Comparison of ENCODE assay signal across 8 cellular contexts in the genomic region with DNA sequence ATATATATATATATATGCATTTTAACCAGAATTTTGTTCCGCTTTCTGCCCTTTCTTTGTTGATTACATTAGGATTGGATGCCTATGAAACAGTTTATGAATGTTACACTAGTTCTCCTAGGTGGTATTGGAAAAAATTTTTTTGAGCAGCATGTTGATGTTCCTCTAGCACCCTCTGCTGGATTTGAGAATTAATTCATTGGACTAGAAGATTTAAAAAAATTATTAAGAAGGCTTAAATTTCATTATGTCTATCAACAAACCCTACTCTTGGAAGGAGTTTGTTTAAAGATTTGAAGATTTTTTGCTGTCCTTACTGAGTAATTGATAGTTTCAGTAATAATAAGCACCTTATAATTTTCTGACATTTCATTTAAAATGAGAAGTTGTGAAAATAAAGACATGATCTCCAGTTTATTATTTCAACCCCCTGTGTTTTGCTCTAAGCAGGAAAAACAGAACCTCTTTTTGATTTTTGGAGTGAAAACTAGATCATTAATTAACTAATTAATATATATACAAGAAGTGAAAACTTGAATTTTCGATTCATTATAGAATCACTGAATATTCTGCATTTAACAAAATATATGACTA.
DNase-seq lines count a peak whose midpoint lies in the region; ATAC-seq, FAIRE-seq and TF ChIP-seq lines count a peak whose summit lies in the region.

No MANE protein-coding gene starts in this region.

- H3K27ac ChIP-seq in fibroblast of lung (ENCODE audit: insufficient read depth, low read length) (no peak overlapping the region), substantia nigra (ENCODE audit: low read depth, low read length, poor library complexity, severe bottlenecking) (no peak overlapping the region)

- peak; percentile 60 for FAIRE-seq in RCC 7860 (lab: Jason Lieb, UNC)

- H3K4me3 ChIP-seq in fibroblast of lung (replicated peaks in 1 of 4; ENCODE audit: control extremely low read depth in 1 of 4, insufficient read depth in 1 of 4, low read depth in 3 of 4, low read length in 4 of 4) (no peak overlapping the region), retinal pigment epithelial cell (ENCODE audit: low read length) (no peak overlapping the region)

- H3K9me3 ChIP-seq in fibroblast of lung (ENCODE audit: control insufficient read depth, insufficient read depth, low read depth, low read length) = no peaks in the 10 kb centered on the region

- H3K79me2 ChIP-seq in fibroblast of lung (ENCODE audit: control insufficient read depth, insufficient read depth, low read length) = no peaks in the 10 kb centered on the region

- no peak overlapping the region for H3K9ac ChIP-seq in fibroblast of lung (ENCODE audit: insufficient read depth, low read length)

- no peaks in the 10 kb centered on the region for H3K27me3 ChIP-seq in fibroblast of lung (ENCODE audit: control insufficient read depth, insufficient read depth, low read length)

- H3K4me1 Mint-ChIP-seq in activated CD4-positive, alpha-beta memory T cell treated with anti-CD3 and anti-CD28 coated beads, Interleukin-2, amount 10 ng/mL, durations not matched to agents 7 days and 5 days = no peaks in the 10 kb centered on the region

- ATAC-seq in HG03108 (IDR thresholded peaks at IDR 0.05; ENCODE audit: unreplicated experiment) = no peak

- no peak overlapping the region for H2AFZ ChIP-seq in fibroblast of lung (ENCODE audit: low read length)

- TF ChIP-seq CTCF in fibroblast of lung (conservative IDR thresholded peaks at IDR 0.05 in 1 of 2, IDR thresholded peaks at IDR 0.05 in 1 of 2; ENCODE audit: low read depth in 1 of 2, low read length in 2 of 2) (peak; percentile 43 to 49), retinal pigment epithelial cell (conservative IDR thresholded peaks at IDR 0.05; ENCODE audit: low read depth, low read length) (peak; percentile 61)

- H3K27ac Mint-ChIP-seq in activated CD4-positive, alpha-beta memory T cell treated with anti-CD3 and anti-CD28 coated beads, Interleukin-2, amount 10 ng/mL, durations not matched to agents 7 days and 5 days = no peak overlapping the region

- H3K36me3 Mint-ChIP-seq in activated CD4-positive, alpha-beta memory T cell treated with anti-CD3 and anti-CD28 coated beads, Interleukin-2, amount 10 ng/mL, durations not matched to agents 7 days and 5 days (ENCODE audit: low read depth) = no peaks in the 10 kb centered on the region

- H3K27me3 Mint-ChIP-seq in activated CD4-positive, alpha-beta memory T cell treated with anti-CD3 and anti-CD28 coated beads, Interleukin-2, amount 10 ng/mL, durations not matched to agents 7 days and 5 days = peaks cover 4% of the 10 kb centered on the region

- peak; percentile 41 for DNase-seq in EH (ENCODE audit: low read depth)
- DNase-seq in KG1 (lab: John Stamatoyannopoulos, UW) = peak; percentile 52
- no peak for DNase-seq in RCC 7860 (ENCODE audit: low spot score)
- peak; percentile 38 to 75 for DNase-seq in fibroblast of lung (ENCODE audit: low read depth in 2 of 2)
- DNase-seq in retinal pigment epithelial cell (ENCODE audit: low read depth) = peak; percentile 0
- no peak for DNase-seq in substantia nigra (lab: John Stamatoyannopoulos, UW)
- DNase-seq in activated CD4-positive, alpha-beta memory T cell treated with anti-CD3 and anti-CD28 coated beads, Interleukin-2, amount 10 ng/mL, durations not matched to agents 7 days and 5 days = no peak

- H3K4me2 ChIP-seq in fibroblast of lung (ENCODE audit: extremely low read depth, insufficient read depth, low read length) = no peak overlapping the region

- H4K20me1 ChIP-seq in fibroblast of lung (ENCODE audit: control insufficient read depth, extremely low read depth, insufficient read depth, low read length) = no peaks in the 10 kb centered on the region

- CTCF ChIA-PET in activated CD4-positive, alpha-beta memory T cell treated with anti-CD3 and anti-CD28 coated beads, Interleukin-2, amount 10 ng/mL, durations not matched to agents 7 days and 5 days (lab: Charles Lee) = interaction anchor here (1.4 kb wide), 1 partner anchor 20 kb away, joined by 3 read pairs; no protein-coding TSS in a partner anchor

- no peaks in the 10 kb centered on the region for H3K9me3 Mint-ChIP-seq in activated CD4-positive, alpha-beta memory T cell treated with anti-CD3 and anti-CD28 coated beads, Interleukin-2, amount 10 ng/mL, durations not matched to agents 7 days and 5 days

- no peaks in the 10 kb centered on the region for H3K36me3 ChIP-seq in fibroblast of lung (ENCODE audit: control insufficient read depth, insufficient read depth, low read length)

- POLR2A ChIA-PET in activated CD4-positive, alpha-beta memory T cell treated with anti-CD3 and anti-CD28 coated beads, Interleukin-2, amount 10 ng/mL, durations not matched to agents 7 days and 5 days (lab: Charles Lee) = no interaction called here

- no peak overlapping the region for H3K4me3 Mint-ChIP-seq in activated CD4-positive, alpha-beta memory T cell treated with anti-CD3 and anti-CD28 coated beads, Interleukin-2, amount 10 ng/mL, durations not matched to agents 7 days and 5 days

- H3K4me1 ChIP-seq in fibroblast of lung (ENCODE audit: control insufficient read depth, extremely low read depth, insufficient read depth, low read length) = no peaks in the 10 kb centered on the region

Comparison
In these comparisons a context has a peak if more than half of its experiments do, and no peak if none do; other contexts are left out.
1. DNase-seq: peak in EH (single experiment), KG1 (single experiment), fibroblast of lung (2 of 2) and retinal pigment epithelial cell (single experiment); none in RCC 7860 (single experiment), substantia nigra (0 of 49) and activated CD4-positive, alpha-beta memory T cell treated with anti-CD3 and anti-CD28 coated beads, Interleukin-2, amount 10 ng/mL, durations not matched to agents 7 days and 5 days (single experiment).